ENCODE assay signal across 12 cellular contexts in the genomic region with DNA sequence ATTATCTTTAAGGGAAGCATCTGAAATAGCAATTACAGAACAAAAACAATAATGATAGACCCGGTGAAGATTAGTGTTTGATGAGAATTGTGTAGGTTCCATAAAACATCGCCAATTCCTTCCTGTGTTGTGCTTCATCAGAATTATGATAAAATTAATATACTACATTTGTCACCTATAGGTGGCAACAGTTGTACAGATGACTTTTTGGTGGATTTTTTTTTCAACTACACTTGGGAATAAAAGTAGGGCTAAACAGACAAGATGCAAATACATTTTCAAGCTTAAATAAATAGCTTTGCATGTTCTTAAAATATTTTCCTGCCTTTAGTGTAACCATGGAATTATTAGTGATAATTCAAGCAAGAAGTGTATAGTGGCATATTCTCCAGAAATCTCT. TPM values are rescaled to one million over a fixed set of nuclear protein-coding genes. Genes with fewer than 3 reads are reported as not detected.
DNase-seq lines count a peak whose midpoint lies in the region; ATAC-seq and TF ChIP-seq lines count a peak whose summit lies in the region.
"Had no signal": no experiment of that assay in that cellular context is flagged by ENCODE, and none has a peak within 500 bp of the region (broad histone marks: within the 10 kb centered on the region; RNA-seq: fewer than 3 reads in every experiment).

No MANE protein-coding gene starts in this region.

- H3K79me2 ChIP-seq in DOHH2 (ENCODE audit: control insufficient read depth, low read length) (no peaks in the 10 kb centered on the region), SK-N-SH (ENCODE audit: insufficient read depth) (no peaks in the 10 kb centered on the region)

- DNase-seq in Jurkat, Clone E6-1 (ENCODE audit: low read depth, low spot score), result peak; percentile 2
- no peak for DNase-seq in SK-N-SH
- peak; percentile 9 for DNase-seq in iris pigment epithelial cell (ENCODE audit: low read depth)
- DNase-seq in left cardiac atrium, result no peak
- DNase-seq: activated CD4-positive, CD25-positive, alpha-beta regulatory T cell treated with anti-CD3 and anti-CD28 coated beads, Interleukin-2, amount 50 U/mL, for 72 hours; CD4-positive, alpha-beta memory T cell; colonic mucosa; NCI-H1048; ovary had no signal

- H3K27ac ChIP-seq in DOHH2 (ENCODE audit: low read depth, low read length) (no peak overlapping the region), SK-N-SH (ENCODE audit: low read depth in 2 of 2, low read length in 1 of 2) (peak overlapping the region in 1 of 2 experiments; percentile 70; a peak in 2 of 4 replicates)
- H3K27ac ChIP-seq: colonic mucosa, ovary had no signal

- H3K36me3 ChIP-seq in DOHH2 (ENCODE audit: control insufficient read depth, low read length) (no peaks in the 10 kb centered on the region), SK-N-SH (replicated peaks in 1 of 2; ENCODE audit: control insufficient read depth in 1 of 2, insufficient read depth in 2 of 2, low read length in 1 of 2) (no peaks in the 10 kb centered on the region)
- H3K36me3 ChIP-seq: colonic mucosa, ovary had no signal

- 85% methylated on average over 2 of the region's 2 CpGs for WGBS in SK-N-SH (ENCODE audit: low lambda C conversion rate)

- H3K9me2 ChIP-seq in DOHH2 (replicated peaks; ENCODE audit: control insufficient read depth, low read length), result no peaks in the 10 kb centered on the region
- H3K9me2 ChIP-seq in SK-N-SH, result no peaks in the 10 kb centered on the region

- CTCF ChIA-PET in SK-N-SH (lab: Yijun Ruan, JAX), result interaction anchor here (0.7 to 4.8 kb wide), 14 partner anchors 9 to 501 kb away, joined by 3 to 28 read pairs (median 6); no protein-coding TSS in a partner anchor

- H3K27me3 ChIP-seq in DOHH2 (ENCODE audit: control insufficient read depth, low read length), result no peaks in the 10 kb centered on the region
- no peaks in the 10 kb centered on the region for H3K27me3 ChIP-seq in SK-N-SH (ENCODE audit: insufficient read depth)
- H3K27me3 ChIP-seq: colonic mucosa, ovary had no signal

- no peaks in the 10 kb centered on the region for H3K4me1 ChIP-seq in DOHH2 (ENCODE audit: control insufficient read depth, low read length)
- H3K4me1 ChIP-seq in SK-N-SH (ENCODE audit: control insufficient read depth in 1 of 2, insufficient read depth in 2 of 2, low read depth in 1 of 2, low read length in 1 of 2), result peaks cover 0 to 16% of the 10 kb centered on the region in 2 experiments; a peak in 1 of 4 replicates
- H3K4me1 ChIP-seq: colonic mucosa had no signal

- TF ChIP-seq CTCF in DOHH2 (IDR thresholded peaks at IDR 0.05; ENCODE audit: low read depth, low read length, poor library complexity, severe bottlenecking) (peak; percentile 15), SK-N-SH (IDR thresholded peaks at IDR 0.05) (peak; percentile 47)

- TF ChIP-seq RAD21 in SK-N-SH (IDR thresholded peaks at IDR 0.05; ENCODE audit: low read length), result peak; percentile 57

- H3K9ac ChIP-seq in SK-N-SH, result no peak overlapping the region

- no peak for TF ChIP-seq EP300 in SK-N-SH (IDR thresholded peaks at IDR 0.05; ENCODE audit: borderline replicate concordance in 1 of 2, low read depth in 1 of 2, low read length in 1 of 2)

- H2AFZ ChIP-seq in SK-N-SH (ENCODE audit: low read depth), result no peak overlapping the region

- POLR2A ChIA-PET in SK-N-SH (lab: Yijun Ruan, JAX), result no interaction called here

- no peaks in the 10 kb centered on the region for H4K20me1 ChIP-seq in DOHH2 (ENCODE audit: control insufficient read depth, insufficient read depth, low read depth, low read length)
- no peaks in the 10 kb centered on the region for H4K20me1 ChIP-seq in SK-N-SH (ENCODE audit: insufficient read depth)

- H3K9me3 ChIP-seq in DOHH2 (ENCODE audit: control insufficient read depth, insufficient read depth, low read length) (no peaks in the 10 kb centered on the region), SK-N-SH (no peaks in the 10 kb centered on the region)
- H3K9me3 ChIP-seq: colonic mucosa, ovary had no signal

- no peaks in the 10 kb centered on the region for H3F3A ChIP-seq in DOHH2 (ENCODE audit: control insufficient read depth, insufficient read depth)
- peaks cover 12% of the 10 kb centered on the region for H3F3A ChIP-seq in SK-N-SH (replicated peaks; ENCODE audit: insufficient read depth)

- ATAC-seq in HG02759 (IDR thresholded peaks at IDR 0.05; ENCODE audit: unreplicated experiment) (no peak), GM18909 (IDR thresholded peaks at IDR 0.05; ENCODE audit: poor library complexity, unreplicated experiment) (no peak), left cardiac atrium (no peak)

- no peak overlapping the region for H3K4me2 ChIP-seq in DOHH2 (ENCODE audit: low read length)
- H3K4me2 ChIP-seq in SK-N-SH, result 0 out of 2 replicates have a peak overlapping the region, but pooled peaks have one; percentile 3

- H3K4me3 ChIP-seq in DOHH2 (ENCODE audit: low read length) (no peak overlapping the region), SK-N-SH (ENCODE audit: low read depth in 2 of 2, low read length in 1 of 2) (no peak overlapping the region)
- no peak overlapping the region for H3K4me3 ChIP-seq in Jurkat, Clone E6-1 (ENCODE audit: low read length)
- H3K4me3 ChIP-seq: colonic mucosa, ovary had no signal

- intact Hi-C loops in left cardiac atrium (cut with DNase I), result no loop called here

TF ChIP-seq in SK-N-SH, 30 proteins besides CTCF, POLR2A, EP300 and RAD21:
- TF ChIP-seq, protein P1, sequence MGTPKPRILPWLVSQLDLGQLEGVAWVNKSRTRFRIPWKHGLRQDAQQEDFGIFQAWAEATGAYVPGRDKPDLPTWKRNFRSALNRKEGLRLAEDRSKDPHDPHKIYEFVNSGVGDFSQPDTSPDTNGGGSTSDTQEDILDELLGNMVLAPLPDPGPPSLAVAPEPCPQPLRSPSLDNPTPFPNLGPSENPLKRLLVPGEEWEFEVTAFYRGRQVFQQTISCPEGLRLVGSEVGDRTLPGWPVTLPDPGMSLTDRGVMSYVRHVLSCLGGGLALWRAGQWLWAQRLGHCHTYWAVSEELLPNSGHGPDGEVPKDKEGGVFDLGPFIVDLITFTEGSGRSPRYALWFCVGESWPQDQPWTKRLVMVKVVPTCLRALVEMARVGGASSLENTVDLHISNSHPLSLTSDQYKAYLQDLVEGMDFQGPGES (IDR thresholded peaks at IDR 0.05; ENCODE audit: low read depth, low read length), result no peak
- TF ChIP-seq, protein P2, sequence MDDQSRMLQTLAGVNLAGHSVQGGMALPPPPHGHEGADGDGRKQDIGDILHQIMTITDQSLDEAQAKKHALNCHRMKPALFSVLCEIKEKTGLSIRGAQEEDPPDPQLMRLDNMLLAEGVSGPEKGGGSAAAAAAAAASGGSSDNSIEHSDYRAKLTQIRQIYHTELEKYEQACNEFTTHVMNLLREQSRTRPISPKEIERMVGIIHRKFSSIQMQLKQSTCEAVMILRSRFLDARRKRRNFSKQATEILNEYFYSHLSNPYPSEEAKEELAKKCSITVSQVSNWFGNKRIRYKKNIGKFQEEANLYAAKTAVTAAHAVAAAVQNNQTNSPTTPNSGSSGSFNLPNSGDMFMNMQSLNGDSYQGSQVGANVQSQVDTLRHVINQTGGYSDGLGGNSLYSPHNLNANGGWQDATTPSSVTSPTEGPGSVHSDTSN (IDR thresholded peaks at IDR 0.05), result no peak
- TF ChIP-seq NRF1 (IDR thresholded peaks at IDR 0.05; ENCODE audit: low read depth, low read length) (no peak), JUND (IDR thresholded peaks at IDR 0.05) (no peak), YY1 (IDR thresholded peaks at IDR 0.05; ENCODE audit: low read depth) (no peak)

RNA-seq across cellular contexts. Expression of gene LYPD1, which starts 7.0 kb away (rescaled TPM):
- polyA plus RNA-seq in Jurkat, Clone E6-1 (2012; ENCODE audit: insufficient read depth, insufficient read length), result not detected
- polyA plus RNA-seq in SK-N-SH (2012; rRNA removed), result 4.3 and 5.4 TPM in 2 replicates
- 3.7 and 5.0 TPM in 2 replicates for polyA plus RNA-seq in SK-N-SH (2012; cell fraction: cytosol; rRNA removed)
- 2.3 and 3.9 TPM in 2 replicates for polyA plus RNA-seq in SK-N-SH (2012; cell fraction: nucleus; rRNA removed)
- total RNA-seq in left cardiac atrium, result under 1 TPM; 0.34 to 0.35 TPM
- total RNA-seq: CD4-positive, alpha-beta memory T cell had no signal
- polyA plus RNA-seq: CD4-positive, alpha-beta memory T cell had no signal

Comparison
In these comparisons a context has a peak if more than half of its experiments do, and no peak if none do; other contexts are left out.
1. DNase-seq: peak in Jurkat, Clone E6-1 (single experiment) and iris pigment epithelial cell (single experiment); none in SK-N-SH (single experiment) and left cardiac atrium (single experiment).